ENCODE assay signal across 8 cellular contexts in genomic region chr17:79393358-79394038, GRCh38.
DNase-seq lines count a peak whose midpoint lies in the region; ATAC-seq and TF ChIP-seq lines count a peak whose summit lies in the region.

No MANE protein-coding gene starts in this region.

- H3K9me3 ChIP-seq in CD8-positive, alpha-beta memory T cell (ENCODE audit: low read length), result no peaks in the 10 kb centered on the region
- no peaks in the 10 kb centered on the region for H3K9me3 ChIP-seq in OCI-LY1 (ENCODE audit: low read length)
- no peaks in the 10 kb centered on the region for H3K9me3 ChIP-seq in mucosa of descending colon

- H3K4me3 Mint-ChIP-seq in CD8-positive, alpha-beta memory T cell, result no peak overlapping the region

- no peaks in the 10 kb centered on the region for H3K36me3 Mint-ChIP-seq in CD8-positive, alpha-beta memory T cell

- TF ChIP-seq CTCF in OCI-LY1 (IDR thresholded peaks at IDR 0.05; ENCODE audit: low read length), result peak; percentile 94
- TF ChIP-seq CTCF in epithelial cell of esophagus (IDR thresholded peaks at IDR 0.05; ENCODE audit: insufficient read depth, low read depth, low read length, missing control alignments), result peak; percentile 93
- TF ChIP-seq CTCF in mucosa of descending colon (IDR thresholded peaks at IDR 0.05), result peak; percentile 72

- peaks cover 2 to 8% (median 8%) of the 10 kb centered on the region in 3 donors for H3K4me1 Mint-ChIP-seq in CD8-positive, alpha-beta memory T cell

- POLR2A ChIA-PET in CD8-positive, alpha-beta memory T cell (lab: Charles Lee), result no interaction called here

- intact Hi-C loops in mucosa of descending colon (cut with DNase I, micrococcal nuclease), result loop anchor here (10.0 kb wide), 2 partner anchors 309 to 329 kb away; no protein-coding TSS in a partner anchor

- ATAC-seq in mucosa of descending colon (peak; percentile 85), HG02840 (IDR thresholded peaks at IDR 0.05; ENCODE audit: low FRiP score, unreplicated experiment) (no peak)

- no peaks in the 10 kb centered on the region for H4K20me1 ChIP-seq in OCI-LY1 (ENCODE audit: insufficient read depth, low read length)

- H3K27me3 ChIP-seq in CD8-positive, alpha-beta memory T cell (ENCODE audit: insufficient read depth, low read length, poor library complexity, severe bottlenecking), result peaks cover 33% of the 10 kb centered on the region
- H3K27me3 ChIP-seq in OCI-LY1 (ENCODE audit: insufficient read depth, low read length), result peaks cover 7% of the 10 kb centered on the region; the same call in 1 of the 2 replicates

- peaks cover 4% of the 10 kb centered on the region for H3K4me1 ChIP-seq in CD8-positive, alpha-beta memory T cell (ENCODE audit: insufficient read depth, low read length)
- H3K4me1 ChIP-seq in OCI-LY1 (ENCODE audit: insufficient read depth, low read length, severe bottlenecking) (no peaks in the 10 kb centered on the region), mucosa of descending colon (ENCODE audit: low read depth) (no peaks in the 10 kb centered on the region)

- no peak overlapping the region for H3K4me2 ChIP-seq in OCI-LY1 (ENCODE audit: low read length)

- no peaks in the 10 kb centered on the region for H3K36me3 ChIP-seq in CD8-positive, alpha-beta memory T cell (ENCODE audit: insufficient read depth, low read length)
- H3K36me3 ChIP-seq in OCI-LY1 (ENCODE audit: insufficient read depth, low read length) (no peaks in the 10 kb centered on the region), mucosa of descending colon (ENCODE audit: low read depth) (no peaks in the 10 kb centered on the region)

- no peak overlapping the region for H3K27ac Mint-ChIP-seq in CD8-positive, alpha-beta memory T cell

- H3K79me2 ChIP-seq in OCI-LY1 (ENCODE audit: insufficient read depth, low read length), result no peaks in the 10 kb centered on the region

- no peak overlapping the region for H2AFZ ChIP-seq in OCI-LY1 (ENCODE audit: low read length)

- no peak overlapping the region for H3K4me3 ChIP-seq in CD8-positive, alpha-beta memory T cell (ENCODE audit: low read length)
- H3K4me3 ChIP-seq in OCI-LY1 (ENCODE audit: low read depth, low read length, poor library complexity, severe bottlenecking) (no peak overlapping the region), epithelial cell of esophagus (ENCODE audit: low read length) (no peak overlapping the region), mucosa of descending colon (no peak overlapping the region)

- H3K27me3 Mint-ChIP-seq in CD8-positive, alpha-beta memory T cell, result peaks cover 30 to 63% of the 10 kb centered on the region in 2 donors

- CTCF ChIA-PET in CD8-positive, alpha-beta memory T cell (lab: Charles Lee), result interaction anchor here (0.7 to 5.3 kb wide), 7 partner anchors 8 to 328 kb away, joined by 3 to 52 read pairs (median 6); no protein-coding TSS in a partner anchor

- peak; percentile 27 to 63 (median 51) for DNase-seq in CD8-positive, alpha-beta memory T cell
- DNase-seq in HT-29 (ENCODE audit: low spot score), result peak; percentile 80
- DNase-seq in activated T-cell treated with anti-CD3 and anti-CD28 coated beads for 4 hours, result peak; percentile 52
- peak; percentile 62 for DNase-seq in epithelial cell of esophagus (ENCODE audit: low read depth)
- DNase-seq in mucosa of descending colon, result peak; percentile 70 to 92 (median 87)
- DNase-seq in stimulated activated CD8-positive, alpha-beta memory T cell treated with anti-CD3 and anti-CD28 coated beads, Interleukin-7, amount 100 ng/mL, for 1 hour (ENCODE audit: low read depth in 2 of 2), result peak; percentile 26 to 45

- no peaks in the 10 kb centered on the region for H3K9me2 ChIP-seq in OCI-LY1 (ENCODE audit: low read depth, low read length)

- no peaks in the 10 kb centered on the region for H3K9me3 Mint-ChIP-seq in CD8-positive, alpha-beta memory T cell

- H3K9ac ChIP-seq in OCI-LY1 (ENCODE audit: low read length), result no peak overlapping the region

- H3K27ac ChIP-seq in CD8-positive, alpha-beta memory T cell (ENCODE audit: low read depth, low read length), result no peak overlapping the region
- H3K27ac ChIP-seq in OCI-LY1 (ENCODE audit: low read depth, low read length, poor library complexity, severe bottlenecking), result no peak overlapping the region

- no peaks in the 10 kb centered on the region for H3F3A ChIP-seq in OCI-LY1 (ENCODE audit: insufficient read depth, low read length)

Comparison
In these comparisons a context has a peak if more than half of its experiments do, and no peak if none do; other contexts are left out.
1. DNase-seq: peak in every context shown above with its lines; median percentile 87 in mucosa of descending colon; 80 in HT-29; 62 in epithelial cell of esophagus; 52 in activated T-cell treated with anti-CD3 and anti-CD28 coated beads for 4 hours; 51 in CD8-positive, alpha-beta memory T cell; 36 in stimulated activated CD8-positive, alpha-beta memory T cell treated with anti-CD3 and anti-CD28 coated beads, Interleukin-7, amount 100 ng/mL, for 1 hour.